16 cellular contexts compared by ENCODE assay signal in the genomic region with DNA sequence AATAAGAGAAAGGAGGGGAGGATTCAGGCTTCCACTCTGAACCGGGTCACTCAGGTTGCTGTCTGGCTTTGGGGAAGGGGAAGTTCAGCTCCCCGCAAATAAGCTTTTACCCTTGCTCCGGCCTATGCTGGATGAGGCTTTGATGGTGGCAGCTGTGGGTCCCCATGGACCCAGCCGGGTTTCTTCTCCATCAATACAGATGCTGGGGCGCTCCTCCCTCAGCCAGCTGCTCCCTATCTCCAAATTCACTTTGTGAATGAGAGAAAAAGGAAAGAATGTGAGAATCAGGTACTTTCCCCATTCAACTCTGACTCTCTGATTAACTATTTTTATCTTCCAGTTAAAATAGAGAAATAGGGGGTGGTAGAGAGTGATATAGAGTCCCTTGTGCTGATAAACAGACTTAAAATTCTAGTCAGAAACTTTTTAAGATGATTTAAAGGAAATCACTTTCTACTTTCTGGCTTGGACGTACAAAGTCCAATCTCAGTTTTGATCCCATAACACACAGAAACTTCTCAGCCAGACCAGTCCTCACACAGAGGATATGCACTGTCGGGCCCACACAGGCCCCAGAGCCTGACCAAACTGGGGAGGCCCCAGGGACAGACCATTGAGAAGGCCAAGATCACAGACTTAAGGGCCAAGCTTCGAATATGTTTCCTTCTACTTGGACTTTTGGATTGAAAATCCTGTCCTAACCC. TPM values are rescaled to one million over a fixed set of nuclear protein-coding genes. Genes with fewer than 3 reads are reported as not detected.
DNase-seq lines count a peak whose midpoint lies in the region; ATAC-seq lines count a peak whose summit lies in the region.
"Had no signal": no experiment of that assay in that cellular context is flagged by ENCODE, and none has a peak within 500 bp of the region (broad histone marks: within the 10 kb centered on the region; RNA-seq: fewer than 3 reads in every experiment).

No MANE protein-coding gene starts in this region.

- peak overlapping the region in 2 of 8 donors; percentile 25 to 83 for H3K4me3 Mint-ChIP-seq in CD4-positive, alpha-beta memory T cell
- peak overlapping the region; percentile 42 for H3K4me3 Mint-ChIP-seq in activated naive CD8-positive, alpha-beta T cell treated with anti-CD3 and anti-CD28 coated beads, Interleukin-2, amount 50 U/mL, for 24 hours

- H3K9me3 Mint-ChIP-seq in CD4-positive, alpha-beta memory T cell: no peaks in the 10 kb centered on the region
- H3K9me3 Mint-ChIP-seq in activated naive CD8-positive, alpha-beta T cell treated with anti-CD3 and anti-CD28 coated beads, Interleukin-2, amount 50 U/mL, for 24 hours: no peaks in the 10 kb centered on the region

- H3K27ac ChIP-seq in CD4-positive, alpha-beta memory T cell (ENCODE audit: low read depth, low read length): no peak overlapping the region
- H3K27ac ChIP-seq: breast epithelium, gastroesophageal sphincter, SK-N-MC had no signal

- ATAC-seq in GM18498 (IDR thresholded peaks at IDR 0.05; ENCODE audit: unreplicated experiment): peak; percentile 40
- ATAC-seq in HG03108 (IDR thresholded peaks at IDR 0.05; ENCODE audit: unreplicated experiment): peak; percentile 26
- no peak for ATAC-seq in activated naive CD8-positive, alpha-beta T cell treated with anti-CD3 and anti-CD28 coated beads, Interleukin-2, amount 50 U/mL, for 24 hours
- no peak for ATAC-seq in GM21360 (IDR thresholded peaks at IDR 0.05; ENCODE audit: unreplicated experiment)
- no peak for ATAC-seq in HG02970 (IDR thresholded peaks at IDR 0.05; ENCODE audit: low FRiP score, unreplicated experiment)
- ATAC-seq: gastroesophageal sphincter had no signal

- H3K9me3 ChIP-seq in CD4-positive, alpha-beta memory T cell (ENCODE audit: control insufficient read depth in 1 of 2, low read length in 2 of 2): no peaks in the 10 kb centered on the region
- H3K9me3 ChIP-seq: breast epithelium, gastroesophageal sphincter had no signal

- H3K4me1 ChIP-seq in CD4-positive, alpha-beta memory T cell (ENCODE audit: insufficient read depth, low read length): peaks cover 21% of the 10 kb centered on the region
- H3K4me1 ChIP-seq: breast epithelium had no signal

- POLR2A ChIA-PET in CD4-positive, alpha-beta memory T cell (lab: Charles Lee; ENCODE audit: partially characterized antibody): no interaction called here

- H3K27me3 ChIP-seq in CD4-positive, alpha-beta memory T cell (ENCODE audit: insufficient read depth, low read length): no peaks in the 10 kb centered on the region
- H3K27me3 ChIP-seq: breast epithelium had no signal

- no peak overlapping the region for H3K4me3 ChIP-seq in CD4-positive, alpha-beta memory T cell (ENCODE audit: low read length in 2 of 2)
- H3K4me3 ChIP-seq: breast epithelium, gastroesophageal sphincter, SK-N-MC, skin epidermis had no signal

- no peaks in the 10 kb centered on the region for H3K36me3 ChIP-seq in CD4-positive, alpha-beta memory T cell (ENCODE audit: insufficient read depth, low read length)
- H3K36me3 ChIP-seq: breast epithelium, gastroesophageal sphincter had no signal

- H3K27ac Mint-ChIP-seq in CD4-positive, alpha-beta memory T cell: peak overlapping the region in 6 of 7 donors; percentile 43 to 96 (median 84)
- H3K27ac Mint-ChIP-seq in activated naive CD8-positive, alpha-beta T cell treated with anti-CD3 and anti-CD28 coated beads, Interleukin-2, amount 50 U/mL, for 24 hours: peak overlapping the region; percentile 94

- DNase-seq in CD4-positive, alpha-beta memory T cell: no peak
- DNase-seq in activated naive CD8-positive, alpha-beta T cell treated with anti-CD3 and anti-CD28 coated beads, Interleukin-2, amount 50 U/mL, for 24 hours: no peak
- DNase-seq in NCI-H510A treated with DMSO at 0.1 percent for 48 hours (lab: John Stamatoyannopoulos, UW): no peak
- no peak for DNase-seq in NCI-H2081 (lab: John Stamatoyannopoulos, UW)
- DNase-seq: activated CD4-positive, CD25-positive, alpha-beta regulatory T cell treated with anti-CD3 and anti-CD28 coated beads, Interleukin-2, amount 50 U/mL, for 72 hours; activated effector memory CD4-positive, alpha-beta T cell treated with Interleukin-2 at 50 U/mL for 16 hours; mesendoderm; NK-92 treated with Interleukin-12 subunit alpha and Interleukin-12 subunit beta, amount 100 ng/mL, for 24 hours had no signal

- H3K36me3 Mint-ChIP-seq in CD4-positive, alpha-beta memory T cell: no peaks in the 10 kb centered on the region
- H3K36me3 Mint-ChIP-seq in activated naive CD8-positive, alpha-beta T cell treated with anti-CD3 and anti-CD28 coated beads, Interleukin-2, amount 50 U/mL, for 24 hours (ENCODE audit: low read depth): peaks cover 2% of the 10 kb centered on the region

- CTCF ChIA-PET in CD4-positive, alpha-beta memory T cell (lab: Charles Lee; ENCODE audit: partially characterized antibody): no interaction called here

- H3K4me1 Mint-ChIP-seq in CD4-positive, alpha-beta memory T cell: peaks cover 11 to 34% (median 18%) of the 10 kb centered on the region in 4 donors
- peaks cover 77% of the 10 kb centered on the region for H3K4me1 Mint-ChIP-seq in activated naive CD8-positive, alpha-beta T cell treated with anti-CD3 and anti-CD28 coated beads, Interleukin-2, amount 50 U/mL, for 24 hours

- H3K27me3 Mint-ChIP-seq in CD4-positive, alpha-beta memory T cell: peaks cover 0 to 5% of the 10 kb centered on the region in 2 donors
- peaks cover 2% of the 10 kb centered on the region for H3K27me3 Mint-ChIP-seq in activated naive CD8-positive, alpha-beta T cell treated with anti-CD3 and anti-CD28 coated beads, Interleukin-2, amount 50 U/mL, for 24 hours

- intact Hi-C loops in CD4-positive, alpha-beta memory T cell (cut with micrococcal nuclease): no loop called here

RNA-seq across cellular contexts. Expression of gene C5orf15, which starts 39.6 kb away (rescaled TPM):
- total RNA-seq in CD4-positive, alpha-beta memory T cell: 10 to 100 TPM; 13.3 to 16.0 TPM
- 10 to 100 TPM; 28.5 to 28.8 TPM for polyA plus RNA-seq in CD4-positive, alpha-beta memory T cell

Comparison
In these comparisons a context has a peak if more than half of its experiments do, and no peak if none do; other contexts are left out.
1. ATAC-seq: peak in GM18498 (single experiment) and HG03108 (single experiment); none in activated naive CD8-positive, alpha-beta T cell treated with anti-CD3 and anti-CD28 coated beads, Interleukin-2, amount 50 U/mL, for 24 hours (single experiment), GM21360 (single experiment) and HG02970 (single experiment).